9 cellular contexts compared by ENCODE assay signal in the genomic region with DNA sequence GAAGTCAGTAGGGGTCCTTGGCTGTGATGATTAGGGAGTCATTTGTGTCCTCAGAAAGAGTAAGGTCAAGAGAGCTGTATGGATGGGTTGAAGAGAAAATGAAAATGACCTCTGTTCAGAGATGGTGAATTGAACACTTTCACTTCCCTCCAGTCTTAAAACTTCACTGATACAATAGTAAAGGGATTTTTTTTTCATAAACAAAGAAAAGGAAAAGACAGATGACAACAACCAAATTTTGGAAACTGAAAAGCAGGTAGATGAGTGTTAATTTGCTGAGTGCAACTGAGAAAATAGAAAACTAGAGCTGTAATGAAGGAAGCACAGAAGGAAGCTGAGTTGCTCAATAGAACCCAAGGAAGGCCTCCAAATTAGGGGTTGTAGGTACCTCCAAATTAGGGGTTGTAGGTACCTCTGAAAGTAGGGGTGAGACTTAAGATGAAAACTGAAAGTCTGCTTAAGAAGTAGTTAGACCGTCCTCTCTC. TPM values are rescaled to one million over a fixed set of nuclear protein-coding genes. Genes with fewer than 3 reads are reported as not detected.
A peak's percentile ranks its signal among the peaks of the same experiment; 100 is the strongest.
DNase-seq lines count a peak whose midpoint lies in the region; ATAC-seq lines count a peak whose summit lies in the region.
"Had no signal": no experiment of that assay in that cellular context is flagged by ENCODE, and none has a peak within 500 bp of the region (broad histone marks: within the 10 kb centered on the region; RNA-seq: fewer than 3 reads in every experiment).

No MANE protein-coding gene starts in this region.

- peaks cover 4% of the 10 kb centered on the region for H3K36me3 Mint-ChIP-seq in activated naive CD8-positive, alpha-beta T cell treated with anti-CD3 and anti-CD28 coated beads for 36 hours

- peak overlapping the region; percentile 46 for H3K4me3 Mint-ChIP-seq in activated naive CD8-positive, alpha-beta T cell treated with anti-CD3 and anti-CD28 coated beads for 36 hours

- H3K4me1 Mint-ChIP-seq in activated naive CD8-positive, alpha-beta T cell treated with anti-CD3 and anti-CD28 coated beads for 36 hours, result peaks cover 17% of the 10 kb centered on the region

- peak overlapping the region; percentile 77 for H3K27ac Mint-ChIP-seq in activated naive CD8-positive, alpha-beta T cell treated with anti-CD3 and anti-CD28 coated beads for 36 hours

- no peaks in the 10 kb centered on the region for H3K9me3 Mint-ChIP-seq in activated naive CD8-positive, alpha-beta T cell treated with anti-CD3 and anti-CD28 coated beads for 36 hours

- no peaks in the 10 kb centered on the region for H3K27me3 Mint-ChIP-seq in activated naive CD8-positive, alpha-beta T cell treated with anti-CD3 and anti-CD28 coated beads for 36 hours

- peak; percentile 97 for ATAC-seq in GM18867 (IDR thresholded peaks at IDR 0.05; ENCODE audit: unreplicated experiment)
- peak; percentile 98 for ATAC-seq in GM21390 (IDR thresholded peaks at IDR 0.05; ENCODE audit: unreplicated experiment)
- peak; percentile 90 for ATAC-seq in HG03097 (IDR thresholded peaks at IDR 0.05; ENCODE audit: low FRiP score, unreplicated experiment)
- ATAC-seq: gastrocnemius medialis had no signal

- no peak for DNase-seq in activated naive CD8-positive, alpha-beta T cell treated with anti-CD3 and anti-CD28 coated beads for 36 hours
- DNase-seq in NCI-H1417 (lab: John Stamatoyannopoulos, UW) (no peak), SKM-1 treated with dmso at 0.1 percent for 144 hours (lab: John Stamatoyannopoulos, UW; ENCODE audit: unreplicated experiment) (no peak), COLO829 (ENCODE audit: low spot score) (no peak)
- DNase-seq: gastrocnemius medialis, NCI-H1436 had no signal

RNA-seq across cellular contexts. Expression of a gene that starts 14.8 kb away (rescaled TPM):
- 10 to 100 TPM; 72.6 to 75.9 TPM for total RNA-seq in activated naive CD8-positive, alpha-beta T cell treated with anti-CD3 and anti-CD28 coated beads for 36 hours
